Comparison of ENCODE assay signal across 25 cellular contexts in genomic region chr14:51185180-51185579, GRCh38. TPM values are rescaled to one million over a fixed set of nuclear protein-coding genes. Genes with fewer than 3 reads are reported as not detected.
DNase-seq lines count a peak whose midpoint lies in the region; ATAC-seq and TF ChIP-seq lines count a peak whose summit lies in the region.
"Had no signal": no experiment of that assay in that cellular context is flagged by ENCODE, and none has a peak within 500 bp of the region (broad histone marks: within the 10 kb centered on the region; RNA-seq: fewer than 3 reads in every experiment).

No MANE protein-coding gene starts in this region.

- no peak overlapping the region for H3K4me3 Mint-ChIP-seq in activated CD4-positive, alpha-beta memory T cell treated with anti-CD3 and anti-CD28 coated beads for 36 hours
- no peak overlapping the region for H3K4me3 Mint-ChIP-seq in activated CD4-positive, alpha-beta memory T cell treated with anti-CD3 and anti-CD28 coated beads, Interleukin-2, amount 10 ng/mL, durations not matched to agents 7 days and 5 days
- H3K4me3 Mint-ChIP-seq: CD4-positive, CD25-positive, alpha-beta regulatory T cell; nephron; WTC11 had no signal

- peak overlapping the region; percentile 30; the same call in 1 of the 2 replicates for H3K4me2 ChIP-seq in OCI-LY3 (ENCODE audit: low read length)

- intact Hi-C loops in activated CD4-positive, alpha-beta memory T cell treated with anti-CD3 and anti-CD28 coated beads for 36 hours (cut with micrococcal nuclease), result no loop called here
- intact Hi-C loops in spleen (cut with DNase I; ENCODE audit: low total_unique reads), result no loop called here

- CTCF ChIA-PET in activated CD4-positive, alpha-beta memory T cell treated with anti-CD3 and anti-CD28 coated beads for 36 hours (lab: Charles Lee), result no interaction called here
- CTCF ChIA-PET in activated CD4-positive, alpha-beta memory T cell treated with anti-CD3 and anti-CD28 coated beads, Interleukin-2, amount 10 ng/mL, durations not matched to agents 7 days and 5 days (lab: Charles Lee), result no interaction called here

- no peak overlapping the region for H3K27ac Mint-ChIP-seq in activated CD4-positive, alpha-beta memory T cell treated with anti-CD3 and anti-CD28 coated beads for 36 hours
- H3K27ac Mint-ChIP-seq in activated CD4-positive, alpha-beta memory T cell treated with anti-CD3 and anti-CD28 coated beads, Interleukin-2, amount 10 ng/mL, durations not matched to agents 7 days and 5 days, result no peak overlapping the region
- H3K27ac Mint-ChIP-seq: CD4-positive, CD25-positive, alpha-beta regulatory T cell; nephron; WTC11 had no signal

- no peaks in the 10 kb centered on the region for H4K20me1 ChIP-seq in OCI-LY3 (ENCODE audit: insufficient read depth, low read length)

- TF ChIP-seq POLR2A in erythroblast (IDR thresholded peaks at IDR 0.05; ENCODE audit: low read length), result no peak
- TF ChIP-seq POLR2A in spleen (IDR thresholded peaks at IDR 0.05), result no peak

- peaks cover 10% of the 10 kb centered on the region; the same call in 1 of the 2 replicates for H3K9me3 ChIP-seq in OCI-LY3 (ENCODE audit: insufficient read depth, low read length)
- no peaks in the 10 kb centered on the region for H3K9me3 ChIP-seq in spleen
- H3K9me3 ChIP-seq: psoas muscle, thyroid gland, vagina had no signal

- no peaks in the 10 kb centered on the region for H3K79me2 ChIP-seq in OCI-LY3 (ENCODE audit: low read length)

- no peak overlapping the region for H3K9ac ChIP-seq in OCI-LY3 (ENCODE audit: low read length)

- 54 to 78% (median 70%) methylated on average over 3 of the region's 3 CpGs for WGBS in spleen, 5 donors

- no peaks in the 10 kb centered on the region for H3K27me3 ChIP-seq in OCI-LY3 (ENCODE audit: low read depth, low read length)
- no peaks in the 10 kb centered on the region for H3K27me3 ChIP-seq in spleen (replicated peaks in 1 of 7)
- H3K27me3 ChIP-seq: thyroid gland, vagina had no signal

- no peak for ATAC-seq in HG03095 (IDR thresholded peaks at IDR 0.05; ENCODE audit: unreplicated experiment)
- ATAC-seq: left lobe of liver, psoas muscle, WTC11 had no signal

- peaks cover 1% of the 10 kb centered on the region for H3K27me3 Mint-ChIP-seq in activated CD4-positive, alpha-beta memory T cell treated with anti-CD3 and anti-CD28 coated beads for 36 hours
- peaks cover 2% of the 10 kb centered on the region for H3K27me3 Mint-ChIP-seq in activated CD4-positive, alpha-beta memory T cell treated with anti-CD3 and anti-CD28 coated beads, Interleukin-2, amount 10 ng/mL, durations not matched to agents 7 days and 5 days

- H2AFZ ChIP-seq in OCI-LY3 (ENCODE audit: low read depth, low read length), result no peak overlapping the region

- H3K27ac ChIP-seq in OCI-LY3 (ENCODE audit: low read length) (peak overlapping the region; percentile 42), spleen (no peak overlapping the region)
- H3K27ac ChIP-seq: coronary artery, psoas muscle, thyroid gland, vagina had no signal

- H3K36me3 Mint-ChIP-seq in activated CD4-positive, alpha-beta memory T cell treated with anti-CD3 and anti-CD28 coated beads for 36 hours, result no peaks in the 10 kb centered on the region
- H3K36me3 Mint-ChIP-seq in activated CD4-positive, alpha-beta memory T cell treated with anti-CD3 and anti-CD28 coated beads, Interleukin-2, amount 10 ng/mL, durations not matched to agents 7 days and 5 days (ENCODE audit: low read depth), result no peaks in the 10 kb centered on the region
- H3K36me3 Mint-ChIP-seq: WTC11 had no signal

- H3K4me3 ChIP-seq in GM12865 (ENCODE audit: low read depth, low read length) (no peak overlapping the region), OCI-LY3 (ENCODE audit: low read length) (no peak overlapping the region), spleen (no peak overlapping the region)
- H3K4me3 ChIP-seq: coronary artery, psoas muscle, thyroid gland, vagina had no signal

- no peak for TF ChIP-seq CTCF in GM12865 (IDR thresholded peaks at IDR 0.05; ENCODE audit: insufficient read depth, low read depth, low read length, missing control alignments)
- TF ChIP-seq CTCF in OCI-LY3 (IDR thresholded peaks at IDR 0.05; ENCODE audit: low read depth, low read length), result no peak
- no peak for TF ChIP-seq CTCF in spleen (IDR thresholded peaks at IDR 0.05 in 8 of 11, conservative IDR thresholded peaks at IDR 0.05 in 3 of 11)

- H3K4me1 ChIP-seq in OCI-LY3 (ENCODE audit: low read length) (peaks cover 41% of the 10 kb centered on the region), spleen (peaks cover 0 to 2% (median 0%) of the 10 kb centered on the region in 6 donors)
- H3K4me1 ChIP-seq: psoas muscle, vagina had no signal

- peaks cover 5% of the 10 kb centered on the region for H3K36me3 ChIP-seq in OCI-LY3 (replicated peaks; ENCODE audit: low read depth, low read length)
- H3K36me3 ChIP-seq in spleen, result no peaks in the 10 kb centered on the region
- H3K36me3 ChIP-seq: thyroid gland, vagina had no signal

- POLR2A ChIA-PET in activated CD4-positive, alpha-beta memory T cell treated with anti-CD3 and anti-CD28 coated beads for 36 hours (lab: Charles Lee), result no interaction called here
- POLR2A ChIA-PET in activated CD4-positive, alpha-beta memory T cell treated with anti-CD3 and anti-CD28 coated beads, Interleukin-2, amount 10 ng/mL, durations not matched to agents 7 days and 5 days (lab: Charles Lee), result no interaction called here

- H3K9me3 Mint-ChIP-seq in activated CD4-positive, alpha-beta memory T cell treated with anti-CD3 and anti-CD28 coated beads for 36 hours, result no peaks in the 10 kb centered on the region
- H3K9me3 Mint-ChIP-seq in activated CD4-positive, alpha-beta memory T cell treated with anti-CD3 and anti-CD28 coated beads, Interleukin-2, amount 10 ng/mL, durations not matched to agents 7 days and 5 days, result no peaks in the 10 kb centered on the region
- H3K9me3 Mint-ChIP-seq: CD4-positive, CD25-positive, alpha-beta regulatory T cell; nephron; WTC11 had no signal

- peak; percentile 22 for DNase-seq in activated CD4-positive, alpha-beta memory T cell treated with anti-CD3 and anti-CD28 coated beads for 36 hours
- DNase-seq in activated CD4-positive, alpha-beta memory T cell treated with anti-CD3 and anti-CD28 coated beads, Interleukin-2, amount 10 ng/mL, durations not matched to agents 7 days and 5 days, result no peak
- peak; percentile 35 for DNase-seq in GM12865 (ENCODE audit: low read depth)
- DNase-seq in erythroblast (lab: John Stamatoyannopoulos, UW), result peak; percentile 7 to 39
- DNase-seq in hepatic stellate cell (ENCODE audit: low spot score), result no peak
- no peak for DNase-seq in spleen
- DNase-seq: activated effector memory CD4-positive, alpha-beta T cell treated with Interleukin-2 at 50 U/mL for 16 hours; AML-193; caudate nucleus; CD4-positive, CD25-positive, alpha-beta regulatory T cell; effector memory CD4-positive, alpha-beta T cell; Karpas-422; NCI-H146; NCI-H774; psoas muscle; RPMI8226; T1000; thyroid gland had no signal

- no peaks in the 10 kb centered on the region for H3K4me1 Mint-ChIP-seq in activated CD4-positive, alpha-beta memory T cell treated with anti-CD3 and anti-CD28 coated beads for 36 hours (ENCODE audit: low read depth)
- no peaks in the 10 kb centered on the region for H3K4me1 Mint-ChIP-seq in activated CD4-positive, alpha-beta memory T cell treated with anti-CD3 and anti-CD28 coated beads, Interleukin-2, amount 10 ng/mL, durations not matched to agents 7 days and 5 days
- H3K4me1 Mint-ChIP-seq: CD4-positive, CD25-positive, alpha-beta regulatory T cell; nephron had no signal

RNA-seq across cellular contexts. Expression of gene TMX1, which starts 54.9 kb away (rescaled TPM):
- total RNA-seq in activated CD4-positive, alpha-beta memory T cell treated with anti-CD3 and anti-CD28 coated beads for 36 hours, result 10 to 100 TPM; 57.1 to 58.1 TPM
- 10 to 100 TPM; 58.8 to 63.7 TPM for total RNA-seq in activated CD4-positive, alpha-beta memory T cell treated with anti-CD3 and anti-CD28 coated beads, Interleukin-2, amount 10 ng/mL, durations not matched to agents 7 days and 5 days
- 10 to 100 TPM; 33.7 to 41.3 (median 39.0) TPM for total RNA-seq in spleen
- polyA plus RNA-seq in spleen, result 1 to 10 TPM; 6.1 to 9.8 (median 9.6) TPM

Comparison
In these comparisons a context has a peak if more than half of its experiments do, and no peak if none do; other contexts are left out.
1. DNase-seq: peak in activated CD4-positive, alpha-beta memory T cell treated with anti-CD3 and anti-CD28 coated beads for 36 hours (single experiment), GM12865 (single experiment) and erythroblast (2 of 2); none in activated CD4-positive, alpha-beta memory T cell treated with anti-CD3 and anti-CD28 coated beads, Interleukin-2, amount 10 ng/mL, durations not matched to agents 7 days and 5 days (single experiment), hepatic stellate cell (single experiment) and spleen (single experiment).